ENCODE assay signal across 8 cellular contexts in the genomic region with DNA sequence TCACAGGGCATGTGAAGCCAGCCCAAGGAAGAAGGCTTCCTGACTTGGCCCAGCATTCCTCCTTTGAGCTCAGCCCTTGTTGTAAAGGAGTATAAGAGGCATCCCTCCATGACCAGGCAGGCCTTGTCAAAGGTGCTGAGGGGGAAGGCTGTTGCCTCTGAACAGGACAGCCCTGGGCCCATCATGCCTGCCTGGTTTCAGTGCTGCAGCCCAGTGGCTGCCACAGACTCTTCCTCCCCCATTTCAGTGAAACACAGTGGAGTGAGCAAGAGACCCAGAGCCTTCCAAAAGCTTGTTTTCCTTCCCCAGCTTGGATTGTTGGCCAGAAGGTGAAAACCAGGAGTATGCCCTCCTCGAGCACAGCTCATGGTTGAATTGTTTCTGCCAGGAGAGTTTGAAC.
"Had no signal": no experiment of that assay in that cellular context is flagged by ENCODE, and none has a peak within 500 bp of the region (broad histone marks: within the 10 kb centered on the region; RNA-seq: fewer than 3 reads in every experiment).

No MANE protein-coding gene starts in this region.

- H3K4me3 ChIP-seq: ascending aorta, heart left ventricle, thoracic aorta had no signal

- DNase-seq: heart left ventricle; kidney; left ventricle myocardium superior; stimulated activated CD4-positive, alpha-beta T cell treated with anti-CD3 and anti-CD28 coated beads, Interleukin-12 subunit alpha, Interleukin-12 subunit beta, amount 100 ng/mL, for 4 hours; T-helper 2 cell had no signal

- H3K9me3 ChIP-seq: ascending aorta, heart left ventricle, thoracic aorta had no signal

- H3K4me3 Mint-ChIP-seq: stimulated activated naive CD8-positive, alpha-beta T cell treated with anti-CD3 and anti-CD28 coated beads, Interleukin-15, Interleukin-2, amounts not matched to agents 100 ng/mL and 50 ng/mL, for 24 hours had no signal

- H3K9me3 Mint-ChIP-seq: stimulated activated naive CD8-positive, alpha-beta T cell treated with anti-CD3 and anti-CD28 coated beads, Interleukin-15, Interleukin-2, amounts not matched to agents 100 ng/mL and 50 ng/mL, for 24 hours had no signal

- H3K27ac ChIP-seq: ascending aorta, heart left ventricle, thoracic aorta had no signal

- H3K27me3 Mint-ChIP-seq: stimulated activated naive CD8-positive, alpha-beta T cell treated with anti-CD3 and anti-CD28 coated beads, Interleukin-15, Interleukin-2, amounts not matched to agents 100 ng/mL and 50 ng/mL, for 24 hours had no signal

- H3K27me3 ChIP-seq: ascending aorta, heart left ventricle had no signal

- ATAC-seq: left ventricle myocardium superior had no signal

- H3K4me1 ChIP-seq: ascending aorta had no signal
